In genomic region chr11:93198221-93198650, GRCh38 we compare ENCODE assay signal across 8 cellular contexts. TPM values are rescaled to one million over a fixed set of nuclear protein-coding genes. Genes with fewer than 3 reads are reported as not detected.
DNase-seq lines count a peak whose midpoint lies in the region; ATAC-seq and TF ChIP-seq lines count a peak whose summit lies in the region.

No MANE protein-coding gene starts in this region.

- H3K4me3 Mint-ChIP-seq in activated naive CD4-positive, alpha-beta T cell treated with anti-CD3 and anti-CD28 coated beads, Interleukin-2, amount 50 U/mL, for 24 hours, result peak overlapping the region; percentile 92
- peak overlapping the region; percentile 88 to 95 (median 91) for H3K4me3 Mint-ChIP-seq in T-cell

- CTCF ChIA-PET in T-cell (lab: Charles Lee), result interaction anchor here in 1 of 2 donors (0.6 to 1.8 kb wide), 2 partner anchors 27 to 454 kb away, joined by 3 to 5 read pairs; no protein-coding TSS in a partner anchor

- H3K4me1 ChIP-seq in psoas muscle, result peaks cover 6% of the 10 kb centered on the region

- H3K4me1 Mint-ChIP-seq in activated naive CD4-positive, alpha-beta T cell treated with anti-CD3 and anti-CD28 coated beads, Interleukin-2, amount 50 U/mL, for 24 hours, result peaks cover 22% of the 10 kb centered on the region
- H3K4me1 Mint-ChIP-seq in T-cell, result peaks cover 17 to 28% (median 22%) of the 10 kb centered on the region in 3 donors

- H3K4me3 ChIP-seq in fibroblast of pulmonary artery (replicated peaks; ENCODE audit: low read depth, low read length) (peak overlapping the region; percentile 82), psoas muscle (peak overlapping the region; percentile 88)

- H3K9me3 ChIP-seq in psoas muscle, result no peaks in the 10 kb centered on the region

- POLR2A ChIA-PET in T-cell (lab: Charles Lee), result interaction anchor here in 1 of 2 donors (0.6 to 0.7 kb wide), 3 partner anchors 18 to 609 kb away, joined by 3 to 4 read pairs (median 3); partner anchors contain the start of genes C11orf54 and TAF1D

- H3K27ac ChIP-seq in psoas muscle, result peak overlapping the region; percentile 87

- peaks cover 3% of the 10 kb centered on the region for H3K27me3 Mint-ChIP-seq in activated naive CD4-positive, alpha-beta T cell treated with anti-CD3 and anti-CD28 coated beads, Interleukin-2, amount 50 U/mL, for 24 hours
- H3K27me3 Mint-ChIP-seq in T-cell, result peaks cover 5 to 8% of the 10 kb centered on the region in 2 donors

- intact Hi-C loops in psoas muscle (cut with DNase I), result no loop called here

- H3K36me3 Mint-ChIP-seq in activated naive CD4-positive, alpha-beta T cell treated with anti-CD3 and anti-CD28 coated beads, Interleukin-2, amount 50 U/mL, for 24 hours, result peaks cover 2% of the 10 kb centered on the region
- no peaks in the 10 kb centered on the region for H3K36me3 Mint-ChIP-seq in T-cell

- no peak for TF ChIP-seq CTCF in fibroblast of pulmonary artery (IDR thresholded peaks at IDR 0.05; ENCODE audit: low read length, missing control alignments)
- TF ChIP-seq CTCF in psoas muscle (IDR thresholded peaks at IDR 0.05), result no peak
- no peak for TF ChIP-seq CTCF in GM10266 (IDR thresholded peaks at IDR 0.05; ENCODE audit: control insufficient read depth, insufficient read depth, low read depth, missing control alignments)

- 4% methylated on average over 9 of the region's 9 CpGs for WGBS in psoas muscle, 3 donors

- peak overlapping the region; percentile 68 for H3K27ac Mint-ChIP-seq in activated naive CD4-positive, alpha-beta T cell treated with anti-CD3 and anti-CD28 coated beads, Interleukin-2, amount 50 U/mL, for 24 hours
- peak overlapping the region; percentile 24 to 48 for H3K27ac Mint-ChIP-seq in T-cell

- H3K9me3 Mint-ChIP-seq in activated naive CD4-positive, alpha-beta T cell treated with anti-CD3 and anti-CD28 coated beads, Interleukin-2, amount 50 U/mL, for 24 hours, result no peaks in the 10 kb centered on the region
- H3K9me3 Mint-ChIP-seq in T-cell, result no peaks in the 10 kb centered on the region

- no peak for DNase-seq in activated naive CD4-positive, alpha-beta T cell treated with anti-CD3 and anti-CD28 coated beads, Interleukin-2, amount 50 U/mL, for 16 hours
- DNase-seq in T-cell (no peak), fibroblast of pulmonary artery (ENCODE audit: low read depth) (peak; percentile 49), psoas muscle (no peak), mesenteric fat pad (ENCODE audit: low spot score) (no peak), GM10266 (ENCODE audit: extremely low spot score) (no peak), RPMI8226 (no peak)

- no peaks in the 10 kb centered on the region for H3K36me3 ChIP-seq in psoas muscle (ENCODE audit: insufficient read depth in 1 of 2, low read depth in 1 of 2)

- no peaks in the 10 kb centered on the region for H3K27me3 ChIP-seq in psoas muscle (ENCODE audit: insufficient read depth in 3 of 3, low read length in 2 of 3)

- no peak for ATAC-seq in T-cell (replicated peaks in 1 of 4)
- no peak for ATAC-seq in psoas muscle

RNA-seq across cellular contexts. Expression of gene SLC36A4, which starts 0.4 kb away (rescaled TPM):
- total RNA-seq in T-cell (10 to 100 TPM; 13.3 to 21.8 (median 14.6) TPM), psoas muscle (1 to 10 TPM; 2.2 to 4.3 (median 2.6) TPM), mesenteric fat pad (20.5 TPM)
- 1 to 10 TPM; 2.3 to 5.5 (median 3.0) TPM for polyA plus RNA-seq in psoas muscle
